ENCODE assay signal across 2 cellular contexts in the genomic region with DNA sequence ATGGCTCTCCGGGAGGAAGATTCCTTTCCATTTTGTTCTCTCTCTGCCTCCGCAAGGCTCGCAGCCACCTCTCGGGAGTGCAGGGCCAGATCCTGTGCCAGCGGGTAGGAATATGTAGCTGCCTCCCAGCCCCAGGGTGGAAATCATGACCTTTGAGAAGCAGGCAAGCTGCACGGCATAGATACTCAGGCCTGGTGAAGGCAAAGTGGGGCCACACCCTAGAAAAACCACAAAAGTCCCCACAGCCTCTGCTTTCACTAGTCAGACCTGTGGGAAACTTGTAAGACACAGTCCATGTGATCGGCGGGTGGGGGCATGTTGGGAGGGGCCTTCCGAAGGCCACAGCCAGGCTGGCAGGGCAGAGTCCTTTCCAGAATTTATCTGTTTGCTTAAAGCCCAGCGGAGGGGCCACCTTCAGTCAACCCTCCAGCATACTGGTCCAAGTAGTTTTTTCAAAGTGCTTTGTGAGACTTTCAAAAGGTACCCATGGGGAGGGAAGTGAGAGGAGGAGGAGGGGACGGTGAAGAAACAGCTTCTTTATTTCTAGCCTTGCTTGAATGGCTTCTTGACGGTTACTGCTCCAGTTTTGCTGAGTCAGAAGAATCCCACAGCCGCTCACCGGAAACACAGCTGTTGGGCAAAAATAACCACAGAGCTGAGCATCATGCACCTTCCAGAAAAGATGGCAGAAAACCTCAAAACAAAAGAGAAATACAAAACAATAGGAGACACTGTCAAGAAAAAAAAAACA.
TF ChIP-seq lines count a peak whose summit lies in the region.

Gene MAP1LC3B2, plus strand, starts transcription at position 52 of the 751 bp plus-strand sequence. CDS start 16,562 bp downstream, outside the sequence.

TF ChIP-seq in GM23338, 12 proteins besides CTCF, POLR2A, EP300 and RAD21 (continues in another document):
- TF ChIP-seq ZNF114 (CRISPR knock-in tag; IDR thresholded peaks at IDR 0.05) (no peak), CREB1 (CRISPR knock-in tag; IDR thresholded peaks at IDR 0.05; ENCODE audit: low read depth) (no peak), POLR2AphosphoS5 (IDR thresholded peaks at IDR 0.05; ENCODE audit: low read depth) (no peak), STAT1 (IDR thresholded peaks at IDR 0.05; ENCODE audit: unreplicated experiment) (no peak), JUNB (IDR thresholded peaks at IDR 0.05; ENCODE audit: unreplicated experiment) (no peak), EZH2phosphoT487 (IDR thresholded peaks at IDR 0.05; ENCODE audit: unreplicated experiment) (no peak), NANOG (IDR thresholded peaks at IDR 0.05; ENCODE audit: borderline replicate concordance) (no peak)
- TF ChIP-seq, protein P1, sequence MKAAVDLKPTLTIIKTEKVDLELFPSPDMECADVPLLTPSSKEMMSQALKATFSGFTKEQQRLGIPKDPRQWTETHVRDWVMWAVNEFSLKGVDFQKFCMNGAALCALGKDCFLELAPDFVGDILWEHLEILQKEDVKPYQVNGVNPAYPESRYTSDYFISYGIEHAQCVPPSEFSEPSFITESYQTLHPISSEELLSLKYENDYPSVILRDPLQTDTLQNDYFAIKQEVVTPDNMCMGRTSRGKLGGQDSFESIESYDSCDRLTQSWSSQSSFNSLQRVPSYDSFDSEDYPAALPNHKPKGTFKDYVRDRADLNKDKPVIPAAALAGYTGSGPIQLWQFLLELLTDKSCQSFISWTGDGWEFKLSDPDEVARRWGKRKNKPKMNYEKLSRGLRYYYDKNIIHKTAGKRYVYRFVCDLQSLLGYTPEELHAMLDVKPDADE (IDR thresholded peaks at IDR 0.05): no peak
- TF ChIP-seq, protein P2, sequence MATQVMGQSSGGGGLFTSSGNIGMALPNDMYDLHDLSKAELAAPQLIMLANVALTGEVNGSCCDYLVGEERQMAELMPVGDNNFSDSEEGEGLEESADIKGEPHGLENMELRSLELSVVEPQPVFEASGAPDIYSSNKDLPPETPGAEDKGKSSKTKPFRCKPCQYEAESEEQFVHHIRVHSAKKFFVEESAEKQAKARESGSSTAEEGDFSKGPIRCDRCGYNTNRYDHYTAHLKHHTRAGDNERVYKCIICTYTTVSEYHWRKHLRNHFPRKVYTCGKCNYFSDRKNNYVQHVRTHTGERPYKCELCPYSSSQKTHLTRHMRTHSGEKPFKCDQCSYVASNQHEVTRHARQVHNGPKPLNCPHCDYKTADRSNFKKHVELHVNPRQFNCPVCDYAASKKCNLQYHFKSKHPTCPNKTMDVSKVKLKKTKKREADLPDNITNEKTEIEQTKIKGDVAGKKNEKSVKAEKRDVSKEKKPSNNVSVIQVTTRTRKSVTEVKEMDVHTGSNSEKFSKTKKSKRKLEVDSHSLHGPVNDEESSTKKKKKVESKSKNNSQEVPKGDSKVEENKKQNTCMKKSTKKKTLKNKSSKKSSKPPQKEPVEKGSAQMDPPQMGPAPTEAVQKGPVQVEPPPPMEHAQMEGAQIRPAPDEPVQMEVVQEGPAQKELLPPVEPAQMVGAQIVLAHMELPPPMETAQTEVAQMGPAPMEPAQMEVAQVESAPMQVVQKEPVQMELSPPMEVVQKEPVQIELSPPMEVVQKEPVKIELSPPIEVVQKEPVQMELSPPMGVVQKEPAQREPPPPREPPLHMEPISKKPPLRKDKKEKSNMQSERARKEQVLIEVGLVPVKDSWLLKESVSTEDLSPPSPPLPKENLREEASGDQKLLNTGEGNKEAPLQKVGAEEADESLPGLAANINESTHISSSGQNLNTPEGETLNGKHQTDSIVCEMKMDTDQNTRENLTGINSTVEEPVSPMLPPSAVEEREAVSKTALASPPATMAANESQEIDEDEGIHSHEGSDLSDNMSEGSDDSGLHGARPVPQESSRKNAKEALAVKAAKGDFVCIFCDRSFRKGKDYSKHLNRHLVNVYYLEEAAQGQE (IDR thresholded peaks at IDR 0.05; ENCODE audit: unreplicated experiment): no peak

TF ChIP-seq in H1, 55 proteins besides CTCF, POLR2A, EP300 and RAD21:
- TF ChIP-seq NANOG (IDR thresholded peaks at IDR 0.05; ENCODE audit: insufficient read depth, low read depth, low read length, poor library complexity, severe bottlenecking): no peak
- peak; percentile 92 for TF ChIP-seq MAFK (IDR thresholded peaks at IDR 0.05; ENCODE audit: low read depth, low read length)
- TF ChIP-seq SIRT6 (IDR thresholded peaks at IDR 0.05; ENCODE audit: low read length): no peak
- TF ChIP-seq CHD2 (IDR thresholded peaks at IDR 0.05; ENCODE audit: low read length): no peak
- no peak for TF ChIP-seq GTF2F1 (IDR thresholded peaks at IDR 0.05; ENCODE audit: borderline replicate concordance, low read depth, low read length)
- TF ChIP-seq GABPA (IDR thresholded peaks at IDR 0.05; ENCODE audit: borderline replicate concordance, insufficient read depth, low read length): no peak
- peak; percentile 86 for TF ChIP-seq BACH1 (IDR thresholded peaks at IDR 0.05; ENCODE audit: low read length)
